ENCODE assay signal across 8 cellular contexts in the genomic region with DNA sequence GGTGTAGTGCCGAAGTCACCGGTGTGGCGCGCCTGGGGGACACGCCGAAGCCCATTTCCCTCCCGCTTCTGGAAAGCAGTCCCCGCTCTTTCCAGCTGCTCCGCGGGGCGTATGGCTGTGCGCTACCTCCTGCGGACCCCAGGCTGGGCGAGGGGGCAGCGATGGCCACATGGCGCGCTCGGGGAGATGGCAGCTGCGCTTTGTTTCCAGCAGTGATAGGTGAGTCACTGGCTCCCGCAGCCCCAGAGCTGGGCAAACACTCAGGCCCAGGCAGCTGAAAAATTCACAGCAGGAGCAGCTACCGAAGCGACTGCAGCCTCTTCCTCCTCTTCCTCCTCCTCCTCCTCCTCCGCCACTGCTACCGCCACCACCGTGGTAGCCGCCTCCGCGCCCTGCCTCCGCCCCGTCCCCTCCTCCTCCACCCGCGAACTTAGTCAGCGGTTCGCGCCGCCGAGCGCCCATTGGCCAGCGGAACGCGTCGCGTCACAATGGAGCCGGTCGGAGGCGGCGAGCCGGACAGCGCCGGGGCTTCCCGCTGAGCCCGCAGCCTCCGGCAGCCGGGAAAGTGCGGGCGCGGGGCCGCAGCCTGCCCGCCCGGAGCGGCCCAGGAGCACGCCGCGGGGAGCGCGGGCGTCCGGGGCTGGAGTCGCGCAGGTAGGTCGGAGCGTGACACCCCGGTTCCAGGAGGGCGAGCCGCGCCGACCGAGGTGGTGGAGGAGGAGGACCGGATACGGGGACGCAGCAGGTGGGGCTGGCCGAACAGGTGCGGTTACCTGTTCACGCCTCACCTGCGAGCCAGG. TPM values are rescaled to one million over a fixed set of nuclear protein-coding genes. Genes with fewer than 3 reads are reported as not detected.
A peak's percentile ranks its signal among the peaks of the same experiment; 100 is the strongest.
DNase-seq lines count a peak whose midpoint lies in the region; ATAC-seq and TF ChIP-seq lines count a peak whose summit lies in the region.

A gene (plus strand): TSS at position 461 of the 800 bp plus-strand sequence. CDS start 57,822 bp downstream, outside the sequence.

- ATAC-seq in GM19468 (IDR thresholded peaks at IDR 0.05; ENCODE audit: extremely low read depth, unreplicated experiment), result peak; percentile 72
- peak; percentile 97 for ATAC-seq in mucosa of descending colon

- peak within 1 kb of the TSS; percentile 79 for H3K4me2 ChIP-seq in OCI-LY1 (ENCODE audit: low read length)

- no peaks in the 10 kb centered on the region for H3K9me2 ChIP-seq in OCI-LY1 (ENCODE audit: low read depth, low read length)

- H3K4me3 ChIP-seq in OCI-LY1 (ENCODE audit: low read depth, low read length, poor library complexity, severe bottlenecking) (peak within 1 kb of the TSS; percentile 72), mucosa of descending colon (peak within 1 kb of the TSS; percentile 68)

- H3K9me3 ChIP-seq in OCI-LY1 (ENCODE audit: low read length) (peaks cover 4% of the 10 kb centered on the region; the same call in 1 of the 2 replicates), mucosa of descending colon (no peaks in the 10 kb centered on the region)

- peak within 1 kb of the TSS; percentile 69 for H3K9ac ChIP-seq in OCI-LY1 (ENCODE audit: low read length)

- no peaks in the 10 kb centered on the region; the same call in 1 of the 2 replicates for H3F3A ChIP-seq in OCI-LY1 (ENCODE audit: insufficient read depth, low read length)

- no peaks in the 10 kb centered on the region for H3K27me3 ChIP-seq in OCI-LY1 (ENCODE audit: insufficient read depth, low read length)

- no peak for TF ChIP-seq CTCF in OCI-LY1 (IDR thresholded peaks at IDR 0.05; ENCODE audit: low read length)
- no peak for TF ChIP-seq CTCF in mucosa of descending colon (IDR thresholded peaks at IDR 0.05)

- H3K79me2 ChIP-seq in OCI-LY1 (ENCODE audit: insufficient read depth, low read length), result peaks cover 37% of the 10 kb centered on the region

- intact Hi-C loops in mucosa of descending colon (cut with DNase I, micrococcal nuclease), result no loop called here

- H3K27ac ChIP-seq in OCI-LY1 (ENCODE audit: low read depth, low read length, poor library complexity, severe bottlenecking), result peak within 1 kb of the TSS; percentile 77
- H3K27ac ChIP-seq in epithelial cell of prostate, result peak within 1 kb of the TSS; percentile 60

- H3K36me3 ChIP-seq in OCI-LY1 (ENCODE audit: insufficient read depth, low read length) (peaks cover 14% of the 10 kb centered on the region; the same call in 1 of the 2 replicates), mucosa of descending colon (ENCODE audit: low read depth) (no peaks in the 10 kb centered on the region)

- H3K4me1 ChIP-seq in OCI-LY1 (ENCODE audit: insufficient read depth, low read length, severe bottlenecking) (peaks cover 39% of the 10 kb centered on the region), mucosa of descending colon (ENCODE audit: low read depth) (peaks cover 12% of the 10 kb centered on the region)

- H4K20me1 ChIP-seq in OCI-LY1 (ENCODE audit: insufficient read depth, low read length), result no peaks in the 10 kb centered on the region

- H2AFZ ChIP-seq in OCI-LY1 (ENCODE audit: low read length), result no peak within 1 kb of the TSS

- DNase-seq in COR-L47 (lab: John Stamatoyannopoulos, UW) (peak; percentile 91), HS-27A (ENCODE audit: low read depth) (peak; percentile 58), activated T-cell treated with anti-CD3 and anti-CD28 coated beads for 4 hours (peak; percentile 89), epithelial cell of prostate (ENCODE audit: low read depth, low spot score) (no peak), mucosa of descending colon (peak; percentile 92 to 96 (median 96))
- DNase-seq in stimulated activated CD8-positive, alpha-beta memory T cell treated with anti-CD3 and anti-CD28 coated beads, Interleukin-4, amount 100 ng/mL, for 1 hour (ENCODE audit: low read depth in 2 of 2, low spot score in 1 of 2), result peak; percentile 76 to 80

RNA-seq across cellular contexts. Expression of the gene that starts here (rescaled TPM):
- 10 to 100 TPM; 11.2 to 16.1 (median 11.6) TPM for total RNA-seq in mucosa of descending colon
